17 cellular contexts compared by ENCODE assay signal in the genomic region with DNA sequence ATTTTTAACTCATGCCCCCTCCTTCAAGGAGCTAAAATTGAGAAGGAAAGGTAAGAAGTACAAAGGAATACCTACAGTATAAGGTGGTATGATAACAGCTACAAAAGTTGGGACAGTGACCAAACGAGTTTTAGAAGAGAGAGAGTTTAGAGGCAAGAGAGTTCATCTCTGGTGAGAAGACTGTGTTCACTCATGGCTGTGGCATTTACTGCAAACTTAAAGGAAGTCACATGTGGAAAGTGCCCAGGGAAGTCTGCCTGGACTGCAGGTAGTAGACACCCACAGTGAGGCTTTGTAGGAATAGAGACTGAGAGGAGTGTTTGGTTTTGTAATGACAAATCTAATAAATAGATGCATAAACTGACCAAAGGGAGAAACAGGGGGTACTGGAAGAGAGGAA.
DNase-seq lines count a peak whose midpoint lies in the region; ATAC-seq and TF ChIP-seq lines count a peak whose summit lies in the region.
"Had no signal": no experiment of that assay in that cellular context is flagged by ENCODE, and none has a peak within 500 bp of the region (broad histone marks: within the 10 kb centered on the region; RNA-seq: fewer than 3 reads in every experiment).

No MANE protein-coding gene starts in this region.

- peak in 1 of 2 donors; percentile 28 for ATAC-seq in activated naive CD4-positive, alpha-beta T cell treated with anti-CD3 and anti-CD28 coated beads, Interleukin-2, amount 50 U/mL, for 72 hours
- ATAC-seq in left colon (peak; percentile 40), GM18907 (IDR thresholded peaks at IDR 0.05; ENCODE audit: unreplicated experiment) (no peak), HG03139 (IDR thresholded peaks at IDR 0.05; ENCODE audit: unreplicated experiment) (no peak)

- peaks cover 14% of the 10 kb centered on the region for H3K36me3 Mint-ChIP-seq in activated naive CD4-positive, alpha-beta T cell treated with anti-CD3 and anti-CD28 coated beads, Interleukin-2, amount 10 ng/mL, durations not matched to agents 7 days and 5 days
- H3K36me3 Mint-ChIP-seq in activated naive CD4-positive, alpha-beta T cell treated with anti-CD3 and anti-CD28 coated beads, Interleukin-2, amount 50 U/mL, for 72 hours: no peaks in the 10 kb centered on the region
- H3K36me3 Mint-ChIP-seq in type B pancreatic cell: no peaks in the 10 kb centered on the region

- intact Hi-C loops in left colon (cut with DNase I, micrococcal nuclease): loop anchor here in 1 of 2 donors (5.0 kb wide), 1 partner anchor 717 kb away; the partner anchor contains the start of gene INPP4B

- DNase-seq in activated naive CD4-positive, alpha-beta T cell treated with anti-CD3 and anti-CD28 coated beads, Interleukin-2, amount 10 ng/mL, durations not matched to agents 7 days and 5 days: no peak
- no peak for DNase-seq in activated naive CD4-positive, alpha-beta T cell treated with anti-CD3 and anti-CD28 coated beads, Interleukin-2, amount 50 U/mL, for 16 hours
- DNase-seq in activated naive CD4-positive, alpha-beta T cell treated with anti-CD3 and anti-CD28 coated beads, Interleukin-2, amount 50 U/mL, for 72 hours (ENCODE audit: low spot score in 2 of 2): no peak
- DNase-seq in left colon (no peak), type B pancreatic cell (ENCODE audit: extremely low spot score, unreplicated experiment) (no peak), Peyer's patch (no peak)
- DNase-seq: effector CD4-positive, alpha-beta T cell; hypothalamus; KBM-7; kidney glomerular epithelial cell; NCI-H1105; NCI-H748 treated with DMSO at 0.1 percent for 48 hours; WERI-Rb-1 had no signal

- H3K27me3 Mint-ChIP-seq in activated naive CD4-positive, alpha-beta T cell treated with anti-CD3 and anti-CD28 coated beads, Interleukin-2, amount 10 ng/mL, durations not matched to agents 7 days and 5 days: no peaks in the 10 kb centered on the region
- H3K27me3 Mint-ChIP-seq in type B pancreatic cell: no peaks in the 10 kb centered on the region

- H3K27ac ChIP-seq in Peyer's patch: no peak overlapping the region
- H3K27ac ChIP-seq: HL-60, parathyroid adenoma, WERI-Rb-1 had no signal

- no peak for TF ChIP-seq POLR2A in Peyer's patch (IDR thresholded peaks at IDR 0.05)

- no peak overlapping the region for H3K4me3 ChIP-seq in Peyer's patch

- no peaks in the 10 kb centered on the region for H3K9me3 ChIP-seq in Peyer's patch

- CTCF ChIA-PET in activated naive CD4-positive, alpha-beta T cell treated with anti-CD3 and anti-CD28 coated beads, Interleukin-2, amount 10 ng/mL, durations not matched to agents 7 days and 5 days (lab: Charles Lee): no interaction called here

- H3K4me3 Mint-ChIP-seq in activated naive CD4-positive, alpha-beta T cell treated with anti-CD3 and anti-CD28 coated beads, Interleukin-2, amount 10 ng/mL, durations not matched to agents 7 days and 5 days: no peak overlapping the region
- H3K4me3 Mint-ChIP-seq in type B pancreatic cell: no peak overlapping the region

- no peaks in the 10 kb centered on the region for H3K36me3 ChIP-seq in Peyer's patch
- H3K36me3 ChIP-seq: WERI-Rb-1 had no signal

- no peaks in the 10 kb centered on the region for H3K9me3 Mint-ChIP-seq in activated naive CD4-positive, alpha-beta T cell treated with anti-CD3 and anti-CD28 coated beads, Interleukin-2, amount 10 ng/mL, durations not matched to agents 7 days and 5 days
- H3K9me3 Mint-ChIP-seq in activated naive CD4-positive, alpha-beta T cell treated with anti-CD3 and anti-CD28 coated beads, Interleukin-2, amount 50 U/mL, for 72 hours: no peaks in the 10 kb centered on the region
- H3K9me3 Mint-ChIP-seq in type B pancreatic cell: no peaks in the 10 kb centered on the region

- H3K4me1 ChIP-seq in Peyer's patch: no peaks in the 10 kb centered on the region
- H3K4me1 ChIP-seq: parathyroid adenoma had no signal

- TF ChIP-seq CTCF in type B pancreatic cell (conservative IDR thresholded peaks at IDR 0.05) (no peak), Peyer's patch (IDR thresholded peaks at IDR 0.05) (no peak)

- H3K27me3 ChIP-seq in Peyer's patch: no peaks in the 10 kb centered on the region

- H3K4me1 Mint-ChIP-seq in activated naive CD4-positive, alpha-beta T cell treated with anti-CD3 and anti-CD28 coated beads, Interleukin-2, amount 10 ng/mL, durations not matched to agents 7 days and 5 days: peaks cover 20% of the 10 kb centered on the region
- peaks cover 12% of the 10 kb centered on the region for H3K4me1 Mint-ChIP-seq in type B pancreatic cell (ENCODE audit: unreplicated experiment)

- H3K27ac Mint-ChIP-seq in activated naive CD4-positive, alpha-beta T cell treated with anti-CD3 and anti-CD28 coated beads, Interleukin-2, amount 10 ng/mL, durations not matched to agents 7 days and 5 days: peak overlapping the region; percentile 33
- peak overlapping the region; percentile 48 to 61 for H3K27ac Mint-ChIP-seq in activated naive CD4-positive, alpha-beta T cell treated with anti-CD3 and anti-CD28 coated beads, Interleukin-2, amount 50 U/mL, for 72 hours
- H3K27ac Mint-ChIP-seq in type B pancreatic cell: peak overlapping the region; percentile 0

Comparison
In these comparisons a context has a peak if more than half of its experiments do, and no peak if none do; other contexts are left out.
1. H3K27ac Mint-ChIP-seq: peak in every context shown above with its lines; median percentile 54 in activated naive CD4-positive, alpha-beta T cell treated with anti-CD3 and anti-CD28 coated beads, Interleukin-2, amount 50 U/mL, for 72 hours; 33 in activated naive CD4-positive, alpha-beta T cell treated with anti-CD3 and anti-CD28 coated beads, Interleukin-2, amount 10 ng/mL, durations not matched to agents 7 days and 5 days; 0 in type B pancreatic cell.